ENCODE assay signal across 10 cellular contexts in genomic region chr17:36182176-36183000, GRCh38. TPM values are rescaled to one million over a fixed set of nuclear protein-coding genes. Genes with fewer than 3 reads are reported as not detected.
DNase-seq lines count a peak whose midpoint lies in the region; ATAC-seq and TF ChIP-seq lines count a peak whose summit lies in the region.
"Had no signal": no experiment of that assay in that cellular context is flagged by ENCODE, and none has a peak within 500 bp of the region (broad histone marks: within the 10 kb centered on the region; RNA-seq: fewer than 3 reads in every experiment).

No MANE protein-coding gene starts in this region.

- no peak overlapping the region for H3K27ac ChIP-seq in duodenal mucosa (ENCODE audit: low read depth, low read length)

- H3K27me3 Mint-ChIP-seq in activated T-cell treated with anti-CD3 and anti-CD28 coated beads, Interleukin-2, amount 50 U/mL, for 4 hours (ENCODE audit: low read depth), result peaks cover 52% of the 10 kb centered on the region
- peaks cover 50% of the 10 kb centered on the region for H3K27me3 Mint-ChIP-seq in activated T-cell treated with anti-CD3 and anti-CD28 coated beads, Interleukin-2, amount 50 U/mL, for 72 hours (ENCODE audit: low read depth)
- H3K27me3 Mint-ChIP-seq in mesothelial cell of epicardium (ENCODE audit: low read depth) (peaks cover 65% of the 10 kb centered on the region), type B pancreatic cell (peaks cover 65% of the 10 kb centered on the region)

- peaks cover 0 to 4% of the 10 kb centered on the region in 2 donors for H3K4me1 ChIP-seq in duodenal mucosa (ENCODE audit: control insufficient read depth in 1 of 2, insufficient read depth in 2 of 2, low read length in 2 of 2)

- no peak overlapping the region for H3K9ac ChIP-seq in duodenal mucosa (ENCODE audit: low read depth in 1 of 2, low read length in 2 of 2)

- no peak for DNase-seq in activated T-cell treated with anti-CD3 and anti-CD28 coated beads, Interleukin-2, amount 50 U/mL, for 4 hours
- DNase-seq in activated T-cell treated with anti-CD3 and anti-CD28 coated beads, Interleukin-2, amount 50 U/mL, for 72 hours, result no peak
- DNase-seq in mesothelial cell of epicardium (ENCODE audit: low spot score in 2 of 2, unreplicated experiment in 2 of 2), result peak in 1 of 2 experiments; percentile 74
- peak; percentile 87 for DNase-seq in type B pancreatic cell (ENCODE audit: extremely low spot score, unreplicated experiment)
- DNase-seq in middle frontal gyrus (ENCODE audit: extremely low spot score, low spot score), result no peak
- no peak for DNase-seq in DMS79 treated with DMSO at 0.1 percent for 48 hours (lab: John Stamatoyannopoulos, UW)
- DNase-seq: activated B cell treated with CpG ODN at 0.5 μM for 24 hours; CD4-positive, CD25-positive, alpha-beta regulatory T cell had no signal

- ATAC-seq in activated T-cell treated with anti-CD3 and anti-CD28 coated beads, Interleukin-2, amount 50 U/mL, for 4 hours, result no peak
- ATAC-seq in activated T-cell treated with anti-CD3 and anti-CD28 coated beads, Interleukin-2, amount 50 U/mL, for 72 hours (replicated peaks in 1 of 2), result no peak
- ATAC-seq in GM18909 (IDR thresholded peaks at IDR 0.05; ENCODE audit: poor library complexity, unreplicated experiment), result no peak

- no peaks in the 10 kb centered on the region for H3K9me3 ChIP-seq in duodenal mucosa (ENCODE audit: control insufficient read depth in 1 of 2, low read length in 2 of 2)

- no peaks in the 10 kb centered on the region for H3K9me3 Mint-ChIP-seq in activated T-cell treated with anti-CD3 and anti-CD28 coated beads, Interleukin-2, amount 50 U/mL, for 4 hours
- no peaks in the 10 kb centered on the region for H3K9me3 Mint-ChIP-seq in activated T-cell treated with anti-CD3 and anti-CD28 coated beads, Interleukin-2, amount 50 U/mL, for 72 hours
- H3K9me3 Mint-ChIP-seq in mesothelial cell of epicardium, result no peaks in the 10 kb centered on the region
- H3K9me3 Mint-ChIP-seq in type B pancreatic cell, result no peaks in the 10 kb centered on the region
- H3K9me3 Mint-ChIP-seq: activated B cell treated with CpG ODN at 0.5 μM for 24 hours had no signal

- no peaks in the 10 kb centered on the region for H3K36me3 Mint-ChIP-seq in activated T-cell treated with anti-CD3 and anti-CD28 coated beads, Interleukin-2, amount 50 U/mL, for 4 hours (ENCODE audit: insufficient read depth)
- no peaks in the 10 kb centered on the region for H3K36me3 Mint-ChIP-seq in activated T-cell treated with anti-CD3 and anti-CD28 coated beads, Interleukin-2, amount 50 U/mL, for 72 hours (ENCODE audit: insufficient read depth in 2 of 2)
- H3K36me3 Mint-ChIP-seq in mesothelial cell of epicardium (no peaks in the 10 kb centered on the region), type B pancreatic cell (no peaks in the 10 kb centered on the region)

- peaks cover 10% of the 10 kb centered on the region for H3K4me1 Mint-ChIP-seq in activated T-cell treated with anti-CD3 and anti-CD28 coated beads, Interleukin-2, amount 50 U/mL, for 4 hours (ENCODE audit: low read depth)
- H3K4me1 Mint-ChIP-seq in activated T-cell treated with anti-CD3 and anti-CD28 coated beads, Interleukin-2, amount 50 U/mL, for 72 hours (ENCODE audit: low read depth), result no peaks in the 10 kb centered on the region
- peaks cover 6% of the 10 kb centered on the region for H3K4me1 Mint-ChIP-seq in mesothelial cell of epicardium
- peaks cover 5% of the 10 kb centered on the region for H3K4me1 Mint-ChIP-seq in type B pancreatic cell (ENCODE audit: unreplicated experiment)
- H3K4me1 Mint-ChIP-seq: activated B cell treated with CpG ODN at 0.5 μM for 24 hours; CD4-positive, CD25-positive, alpha-beta regulatory T cell had no signal

- H3K27me3 ChIP-seq in duodenal mucosa (ENCODE audit: control insufficient read depth in 1 of 2, insufficient read depth in 2 of 2, low read length in 2 of 2), result no peaks in the 10 kb centered on the region

- H3K36me3 ChIP-seq in duodenal mucosa (ENCODE audit: control insufficient read depth in 1 of 2, insufficient read depth in 2 of 2, low read length in 2 of 2), result no peaks in the 10 kb centered on the region

- peak overlapping the region; percentile 61 for H3K4me3 Mint-ChIP-seq in activated T-cell treated with anti-CD3 and anti-CD28 coated beads, Interleukin-2, amount 50 U/mL, for 4 hours
- peak overlapping the region in 1 of 2 donors; percentile 32 for H3K4me3 Mint-ChIP-seq in activated T-cell treated with anti-CD3 and anti-CD28 coated beads, Interleukin-2, amount 50 U/mL, for 72 hours
- peak overlapping the region; percentile 76 for H3K4me3 Mint-ChIP-seq in mesothelial cell of epicardium
- H3K4me3 Mint-ChIP-seq in type B pancreatic cell, result peak overlapping the region; percentile 85
- H3K4me3 Mint-ChIP-seq: activated B cell treated with CpG ODN at 0.5 μM for 24 hours; CD4-positive, CD25-positive, alpha-beta regulatory T cell had no signal

- no peak for TF ChIP-seq CTCF in mesothelial cell of epicardium (IDR thresholded peaks at IDR 0.05; ENCODE audit: unreplicated experiment)
- TF ChIP-seq CTCF in type B pancreatic cell (conservative IDR thresholded peaks at IDR 0.05), result no peak

- H3K27ac Mint-ChIP-seq in activated T-cell treated with anti-CD3 and anti-CD28 coated beads, Interleukin-2, amount 50 U/mL, for 72 hours, result no peak overlapping the region
- H3K27ac Mint-ChIP-seq in mesothelial cell of epicardium (no peak overlapping the region), type B pancreatic cell (peak overlapping the region; percentile 57)
- H3K27ac Mint-ChIP-seq: activated B cell treated with CpG ODN at 0.5 μM for 24 hours; CD4-positive, CD25-positive, alpha-beta regulatory T cell had no signal

- peak overlapping the region; percentile 22 to 36 for H3K4me3 ChIP-seq in duodenal mucosa (ENCODE audit: low read depth in 1 of 2, low read length in 2 of 2)

RNA-seq across cellular contexts. Expression of gene TBC1D3B, which starts 6.0 kb away (rescaled TPM):
- total RNA-seq in activated T-cell treated with anti-CD3 and anti-CD28 coated beads, Interleukin-2, amount 50 U/mL, for 4 hours, result 1 to 10 TPM; 2.4 to 5.4 (median 4.0) TPM
- total RNA-seq in activated T-cell treated with anti-CD3 and anti-CD28 coated beads, Interleukin-2, amount 50 U/mL, for 72 hours, result 10 to 100 TPM; 10.8 to 21.4 TPM
- total RNA-seq in mesothelial cell of epicardium (27.9 to 28.4 TPM (median 28.2 TPM) in 3 replicates), type B pancreatic cell (ENCODE audit: low replicate concordance) (14.5 and 18.0 TPM in 2 replicates)

RNA-seq across cellular contexts. Expression of gene CCL3L1, which starts 14.2 kb away (rescaled TPM):
- total RNA-seq in activated T-cell treated with anti-CD3 and anti-CD28 coated beads, Interleukin-2, amount 50 U/mL, for 4 hours, result 100 to 1,000 TPM in 2 of 3 donors, 10 to 100 TPM in 1; 27.6 to 159 (median 112) TPM
- total RNA-seq in activated T-cell treated with anti-CD3 and anti-CD28 coated beads, Interleukin-2, amount 50 U/mL, for 72 hours, result 10 to 100 TPM in 1 of 2 donors, 1 to 10 TPM in 1; 7.0 to 55.5 TPM
- total RNA-seq in mesothelial cell of epicardium, result not detected in 3 replicates
- 0.41 TPM in 1 of 2 replicates, not detected in the other for total RNA-seq in type B pancreatic cell (ENCODE audit: low replicate concordance)
- total RNA-seq: CD4-positive, CD25-positive, alpha-beta regulatory T cell had no signal

RNA-seq across cellular contexts. Expression of gene CCL4L2, which starts 28.5 kb away (rescaled TPM):
- 100 to 1,000 TPM in 2 of 3 donors, 10 to 100 TPM in 1; 83.5 to 517 (median 380) TPM for total RNA-seq in activated T-cell treated with anti-CD3 and anti-CD28 coated beads, Interleukin-2, amount 50 U/mL, for 4 hours
- total RNA-seq in activated T-cell treated with anti-CD3 and anti-CD28 coated beads, Interleukin-2, amount 50 U/mL, for 72 hours, result 10 to 100 TPM in 1 of 2 donors, 1 to 10 TPM in 1; 9.1 to 77.2 TPM
- not detected in 3 replicates for total RNA-seq in mesothelial cell of epicardium
- total RNA-seq in type B pancreatic cell (ENCODE audit: low replicate concordance), result 0.45 TPM in 1 of 2 replicates, not detected in the other
- total RNA-seq: CD4-positive, CD25-positive, alpha-beta regulatory T cell had no signal
